In the genomic region with DNA sequence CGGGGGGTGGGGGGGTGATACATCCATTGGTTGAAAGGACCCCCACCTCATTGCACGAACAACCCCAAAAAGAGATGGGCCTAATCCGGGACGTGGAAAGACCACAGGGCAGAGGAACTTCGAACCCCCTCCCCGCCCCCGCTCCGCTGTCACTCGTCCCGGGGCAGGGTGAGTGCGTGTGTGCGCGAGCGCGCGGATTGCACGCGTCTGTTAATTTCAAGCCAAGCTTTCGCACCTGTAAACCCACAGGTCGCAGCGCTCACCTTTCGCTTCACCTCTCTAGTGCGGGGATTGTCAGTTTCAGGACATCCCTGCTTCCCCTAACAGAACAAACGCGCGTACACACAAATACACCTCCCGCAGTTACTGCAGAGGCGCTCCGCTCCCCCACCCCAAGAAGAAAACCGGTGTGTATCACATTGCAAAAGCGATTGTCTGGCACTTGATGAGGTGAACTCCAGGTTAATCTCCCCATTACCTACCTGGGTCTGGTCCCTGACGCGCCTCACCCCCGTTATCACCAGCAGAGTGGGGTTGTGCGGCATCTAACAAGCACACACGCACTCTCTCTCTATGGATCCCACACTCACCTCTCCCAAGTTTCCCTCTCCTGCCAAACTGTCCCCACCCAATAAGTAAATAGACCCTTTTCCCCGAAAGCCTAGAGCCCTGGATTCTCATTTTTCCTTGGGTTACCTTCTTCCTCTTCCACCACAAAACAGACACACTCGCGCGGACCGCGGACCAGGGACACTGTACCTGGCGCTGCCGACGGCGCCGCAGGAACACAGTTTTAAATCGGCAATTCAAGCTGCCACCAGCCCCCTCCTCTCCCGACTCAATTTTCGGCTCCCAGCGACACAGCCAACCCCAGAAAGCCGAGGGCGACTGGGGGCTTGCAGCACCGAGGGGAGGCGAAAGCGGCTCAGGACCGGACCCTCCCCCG, we compare ENCODE assay signal across 9 cellular contexts. TPM values are rescaled to one million over a fixed set of nuclear protein-coding genes. Genes with fewer than 3 reads are reported as not detected.
A peak's percentile ranks its signal among the peaks of the same experiment; 100 is the strongest.
DNase-seq lines count a peak whose midpoint lies in the region; ATAC-seq, FAIRE-seq and TF ChIP-seq lines count a peak whose summit lies in the region.
"Had no signal": no experiment of that assay in that cellular context is flagged by ENCODE, and none has a peak within 500 bp of the region (broad histone marks: within the 10 kb centered on the region; RNA-seq: fewer than 3 reads in every experiment).

No MANE protein-coding gene starts in this region.

- H4K91ac ChIP-seq in trophoblast cell (ENCODE audit: low read depth, low read length): no peak overlapping the region

- H3K27ac ChIP-seq in SJCRH30 (no peak overlapping the region), trophoblast cell (ENCODE audit: low read depth, low read length) (no peak overlapping the region), MM.1S (ENCODE audit: low read length) (no peak overlapping the region)

- no peaks in the 10 kb centered on the region for H3F3A ChIP-seq in MM.1S (ENCODE audit: insufficient read depth, low read length)

- ATAC-seq in GM21737 (IDR thresholded peaks at IDR 0.05; ENCODE audit: unreplicated experiment): no peak
- ATAC-seq in GM21360 (IDR thresholded peaks at IDR 0.05; ENCODE audit: unreplicated experiment): no peak

- H3K9me2 ChIP-seq in MM.1S (replicated peaks; ENCODE audit: insufficient read depth, low read length): no peaks in the 10 kb centered on the region

- peak overlapping the region; percentile 67 for H3K4me3 ChIP-seq in SJCRH30
- peak overlapping the region; percentile 22 for H3K4me3 ChIP-seq in fibroblast of the aortic adventitia (ENCODE audit: low read depth, low read length)
- peak overlapping the region; percentile 37 for H3K4me3 ChIP-seq in trophoblast cell (ENCODE audit: low read depth, low read length)
- H3K4me3 ChIP-seq in MM.1S (ENCODE audit: low read length): no peak overlapping the region

- FAIRE-seq in D721Med (lab: Jason Lieb, UNC) (no peak), GM12891 (lab: Jason Lieb, UNC) (no peak)

- TF ChIP-seq POLR2A in GM12891 (IDR thresholded peaks at IDR 0.05; ENCODE audit: low read depth, low read length): no peak

- H2BK120ac ChIP-seq in trophoblast cell (ENCODE audit: insufficient read depth, low read length, poor library complexity): no peak overlapping the region

- peak; percentile 29 for DNase-seq in D721Med (ENCODE audit: insufficient read length, low spot score)
- DNase-seq in SJCRH30: peak in 1 of 2 experiments; percentile 1
- no peak for DNase-seq in fibroblast of the aortic adventitia (ENCODE audit: low read depth)
- DNase-seq in trophoblast cell: peak in 1 of 2 donors; percentile 11
- DNase-seq in GM12891 (ENCODE audit: insufficient read length, low spot score): no peak
- no peak for DNase-seq in MM.1S
- DNase-seq: NCI-H524 treated with DMSO at 0.1 percent for 48 hours had no signal

- H3K18ac ChIP-seq in trophoblast cell (ENCODE audit: low read length): no peak overlapping the region

- H3K4me2 ChIP-seq in trophoblast cell (ENCODE audit: low read length) (peak overlapping the region; percentile 68), MM.1S (ENCODE audit: low read depth, low read length) (no peak overlapping the region)

- no peak overlapping the region for H2BK12ac ChIP-seq in trophoblast cell (ENCODE audit: low read length)

- no peaks in the 10 kb centered on the region; the same call in 1 of the 2 replicates for H3K4me1 ChIP-seq in SJCRH30
- peaks cover 32 to 40% of the 10 kb centered on the region in 2 experiments for H3K4me1 ChIP-seq in trophoblast cell (ENCODE audit: control insufficient read depth in 1 of 2, insufficient read depth in 2 of 2, low read length in 2 of 2)
- peaks cover 8% of the 10 kb centered on the region; the same call in 1 of the 2 replicates for H3K4me1 ChIP-seq in MM.1S (ENCODE audit: low read length)

- no peaks in the 10 kb centered on the region; the same call in 1 of the 2 replicates for H3K27me3 ChIP-seq in SJCRH30
- peaks cover 63% of the 10 kb centered on the region for H3K27me3 ChIP-seq in trophoblast cell (ENCODE audit: insufficient read depth, low read length)
- peaks cover 19% of the 10 kb centered on the region for H3K27me3 ChIP-seq in MM.1S (replicated peaks; ENCODE audit: insufficient read depth, low read length)

- no peak overlapping the region for H3K4ac ChIP-seq in trophoblast cell (ENCODE audit: low read depth, low read length)

- H3K36me3 ChIP-seq in SJCRH30 (no peaks in the 10 kb centered on the region), trophoblast cell (ENCODE audit: control insufficient read depth in 1 of 2, insufficient read depth in 2 of 2, low read length in 2 of 2) (no peaks in the 10 kb centered on the region), MM.1S (replicated peaks; ENCODE audit: insufficient read depth, low read length) (no peaks in the 10 kb centered on the region)

- H2AK5ac ChIP-seq in trophoblast cell (ENCODE audit: low read length): no peak overlapping the region

- H3K79me2 ChIP-seq in trophoblast cell (ENCODE audit: control insufficient read depth, insufficient read depth, low read length, poor library complexity): no peaks in the 10 kb centered on the region
- no peaks in the 10 kb centered on the region for H3K79me2 ChIP-seq in MM.1S (ENCODE audit: low read length)

- no peak overlapping the region for H3K14ac ChIP-seq in trophoblast cell (ENCODE audit: low read length)

- H4K20me1 ChIP-seq in MM.1S (ENCODE audit: insufficient read depth, low read length): no peaks in the 10 kb centered on the region

- no peak overlapping the region for H4K8ac ChIP-seq in trophoblast cell (ENCODE audit: low read depth, low read length)

- H3K79me1 ChIP-seq in trophoblast cell (ENCODE audit: low read length): peaks cover 2% of the 10 kb centered on the region

- H3K9ac ChIP-seq in trophoblast cell (ENCODE audit: low read length) (no peak overlapping the region), MM.1S (ENCODE audit: low read length) (no peak overlapping the region)

- TF ChIP-seq CTCF in D721Med (IDR thresholded peaks at IDR 0.05; ENCODE audit: insufficient read depth, missing control alignments): no peak
- TF ChIP-seq CTCF in fibroblast of the aortic adventitia (IDR thresholded peaks at IDR 0.05; ENCODE audit: insufficient read depth, low read length): no peak
- no peak for TF ChIP-seq CTCF in MM.1S (IDR thresholded peaks at IDR 0.05; ENCODE audit: low read length)

- no peak overlapping the region for H2BK5ac ChIP-seq in trophoblast cell (ENCODE audit: low read depth, low read length, poor library complexity)

- H2AFZ ChIP-seq in trophoblast cell (ENCODE audit: insufficient read depth, low read length, poor library complexity) (no peak overlapping the region), MM.1S (ENCODE audit: low read length) (no peak overlapping the region)

- WGBS in trophoblast cell (ENCODE audit: extremely low coverage, insufficient coverage, insufficient read length): no CpG with 5 or more reads among the region's 58 CpGs

- peak overlapping the region; percentile 16 for H4K12ac ChIP-seq in trophoblast cell (ENCODE audit: low read depth, low read length)

- H3K9me3 ChIP-seq in SJCRH30 (replicated peaks): no peaks in the 10 kb centered on the region
- H3K9me3 ChIP-seq in trophoblast cell (ENCODE audit: insufficient read depth, low read depth, low read length): peaks cover 18% of the 10 kb centered on the region
- H3K9me3 ChIP-seq in MM.1S (replicated peaks; ENCODE audit: insufficient read depth, low read length): no peaks in the 10 kb centered on the region

- peak overlapping the region; percentile 27 for H3K23ac ChIP-seq in trophoblast cell (ENCODE audit: low read length)

TF ChIP-seq in GM12891, 5 proteins besides CTCF, POLR2A, EP300 and RAD21:
- TF ChIP-seq PAX5 (IDR thresholded peaks at IDR 0.05; ENCODE audit: insufficient read depth, low read length, severe bottlenecking) (no peak), TAF1 (IDR thresholded peaks at IDR 0.05; ENCODE audit: low read depth, low read length) (no peak), POU2F2 (IDR thresholded peaks at IDR 0.05; ENCODE audit: low read depth, low read length) (no peak), POLR2AphosphoS5 (IDR thresholded peaks at IDR 0.05; ENCODE audit: low read depth, low read length) (no peak), SPI1 (IDR thresholded peaks at IDR 0.05; ENCODE audit: low read depth, low read length) (no peak)

RNA-seq across cellular contexts. Expression of gene CYP26B1, which starts 1.0 kb away (rescaled TPM):
- 9.7 and 11.3 TPM in 2 replicates for total RNA-seq in SJCRH30 (2014; rRNA removed; shearing (Covaris generic))
- 2.5 and 8.6 TPM in 2 replicates for total RNA-seq in fibroblast of the aortic adventitia (ENCODE audit: low replicate concordance)
- 5.7 and 5.9 TPM in 2 replicates for polyA plus RNA-seq in trophoblast cell (2013)
- not detected for polyA plus RNA-seq in GM12891 (2012; ENCODE audit: low read depth, missing spikeins)
